ENCODE assay signal across 18 cellular contexts in genomic region chr7:139716156-139716942, GRCh38.
"Had no signal": no experiment of that assay in that cellular context is flagged by ENCODE, and none has a peak within 500 bp of the region (broad histone marks: within the 10 kb centered on the region; RNA-seq: fewer than 3 reads in every experiment).

No MANE protein-coding gene starts in this region.

- H3K4me2 ChIP-seq: hepatocyte had no signal

- H3K4me3 ChIP-seq: dorsolateral prefrontal cortex, hepatocyte, left lung, prostate gland, stomach, thoracic aorta had no signal

- H3K9me3 ChIP-seq: left lung, prostate gland, stomach, thoracic aorta had no signal

- DNase-seq: activated CD4-positive, alpha-beta T cell treated with anti-CD3 and anti-CD28 coated beads, Interleukin-2, amount 10 ng/mL, durations not matched to agents 7 days and 5 days; activated CD8-positive, alpha-beta memory T cell treated with anti-CD3 and anti-CD28 coated beads, Interleukin-2, amount 50 U/mL, for 48 hours; activated naive CD4-positive, alpha-beta T cell; activated naive CD8-positive, alpha-beta T cell treated with anti-CD3 and anti-CD28 coated beads, Interleukin-2, amount 50 U/mL, for 24 hours; activated T-cell treated with anti-CD3 and anti-CD28 coated beads, Interleukin-2, amount 50 U/mL, for 72 hours; aorta; left lung; mesendoderm; natural killer cell; occipital lobe; stomach; SW 1271 had no signal

- H3K27me3 ChIP-seq: dorsolateral prefrontal cortex, hepatocyte, left lung, stomach had no signal

- ATAC-seq: activated naive CD8-positive, alpha-beta T cell treated with anti-CD3 and anti-CD28 coated beads, Interleukin-2, amount 50 U/mL, for 24 hours; activated T-cell treated with anti-CD3 and anti-CD28 coated beads, Interleukin-2, amount 50 U/mL, for 72 hours; esophagus mucosa; left lung; natural killer cell; sciatic nerve had no signal

- H3K27ac Mint-ChIP-seq: activated CD4-positive, alpha-beta T cell treated with anti-CD3 and anti-CD28 coated beads, Interleukin-2, amount 10 ng/mL, durations not matched to agents 7 days and 5 days; activated naive CD8-positive, alpha-beta T cell treated with anti-CD3 and anti-CD28 coated beads, Interleukin-2, amount 50 U/mL, for 24 hours; activated T-cell treated with anti-CD3 and anti-CD28 coated beads, Interleukin-2, amount 50 U/mL, for 72 hours had no signal

- H3K27ac ChIP-seq: hepatocyte, left lung, prostate gland, stomach, thoracic aorta had no signal

- H3K27me3 Mint-ChIP-seq: activated CD4-positive, alpha-beta T cell treated with anti-CD3 and anti-CD28 coated beads, Interleukin-2, amount 10 ng/mL, durations not matched to agents 7 days and 5 days; activated naive CD8-positive, alpha-beta T cell treated with anti-CD3 and anti-CD28 coated beads, Interleukin-2, amount 50 U/mL, for 24 hours had no signal

- H3K9me3 Mint-ChIP-seq: activated CD4-positive, alpha-beta T cell treated with anti-CD3 and anti-CD28 coated beads, Interleukin-2, amount 10 ng/mL, durations not matched to agents 7 days and 5 days; activated naive CD8-positive, alpha-beta T cell treated with anti-CD3 and anti-CD28 coated beads, Interleukin-2, amount 50 U/mL, for 24 hours; activated T-cell treated with anti-CD3 and anti-CD28 coated beads, Interleukin-2, amount 50 U/mL, for 72 hours; natural killer cell had no signal

- H3K4me3 Mint-ChIP-seq: activated CD4-positive, alpha-beta T cell treated with anti-CD3 and anti-CD28 coated beads, Interleukin-2, amount 10 ng/mL, durations not matched to agents 7 days and 5 days; activated naive CD8-positive, alpha-beta T cell treated with anti-CD3 and anti-CD28 coated beads, Interleukin-2, amount 50 U/mL, for 24 hours; activated T-cell treated with anti-CD3 and anti-CD28 coated beads, Interleukin-2, amount 50 U/mL, for 72 hours; natural killer cell had no signal

- H2AFZ ChIP-seq: hepatocyte had no signal
